18 cellular contexts compared by ENCODE assay signal in genomic region chrX:144327515-144327914, GRCh38.
"Had no signal": no experiment of that assay in that cellular context is flagged by ENCODE, and none has a peak within 500 bp of the region (broad histone marks: within the 10 kb centered on the region; RNA-seq: fewer than 3 reads in every experiment).

No MANE protein-coding gene starts in this region.

- H3K36me3 ChIP-seq: ascending aorta, tibial nerve, vagina, WERI-Rb-1 had no signal

- H3K9me3 Mint-ChIP-seq: activated CD4-positive, alpha-beta memory T cell treated with anti-CD3 and anti-CD28 coated beads for 36 hours; activated naive CD4-positive, alpha-beta T cell treated with anti-CD3 and anti-CD28 coated beads, Interleukin-2, amount 10 ng/mL, durations not matched to agents 7 days and 5 days; naive thymus-derived CD8-positive, alpha-beta T cell had no signal

- H3K9ac ChIP-seq: parathyroid adenoma had no signal

- H3K4me3 ChIP-seq: ascending aorta, dorsolateral prefrontal cortex, mucosa of descending colon, tibial nerve, vagina had no signal

- H3K27me3 Mint-ChIP-seq: activated CD4-positive, alpha-beta memory T cell treated with anti-CD3 and anti-CD28 coated beads for 36 hours; activated CD8-positive, alpha-beta memory T cell treated with anti-CD3 and anti-CD28 coated beads, Interleukin-2, amount 10 ng/mL, durations not matched to agents 7 days and 5 days; activated naive CD4-positive, alpha-beta T cell treated with anti-CD3 and anti-CD28 coated beads, Interleukin-2, amount 10 ng/mL, durations not matched to agents 7 days and 5 days; naive thymus-derived CD8-positive, alpha-beta T cell; stimulated activated naive B cell treated with anti-CD40 and anti-IgM and Interleukin-4, amounts not matched to agents 10 μg/mL and 1 μg/mL and 100 μg/mL, for 72 hours had no signal

- H3K79me2 ChIP-seq: parathyroid adenoma had no signal

- DNase-seq: activated CD4-positive, alpha-beta memory T cell treated with anti-CD3 and anti-CD28 coated beads for 36 hours; activated CD8-positive, alpha-beta memory T cell treated with anti-CD3 and anti-CD28 coated beads, Interleukin-2, amount 10 ng/mL, durations not matched to agents 7 days and 5 days; activated naive CD4-positive, alpha-beta T cell treated with anti-CD3 and anti-CD28 coated beads, Interleukin-2, amount 10 ng/mL, durations not matched to agents 7 days and 5 days; activated T-cell treated with anti-CD3 and anti-CD28 coated beads, Interleukin-2, amount 50 U/mL, for 1 hour; dorsolateral prefrontal cortex; endodermal cell; islet precursor cell; mucosa of descending colon; naive thymus-derived CD8-positive, alpha-beta T cell; stimulated activated CD4-positive, alpha-beta T cell treated with anti-CD3 and anti-CD28 coated beads, Interleukin-15, amount 100 ng/mL, for 24 hours; stimulated activated CD4-positive, alpha-beta T cell treated with anti-CD3 and anti-CD28 coated beads, Interleukin-4, amount 100 ng/mL, for 1 hour; stimulated activated naive B cell treated with anti-CD40 and anti-IgM and Interleukin-4, amounts not matched to agents 10 μg/mL and 1 μg/mL and 100 μg/mL, for 72 hours; WERI-Rb-1 had no signal

- H3K4me1 ChIP-seq: ascending aorta, parathyroid adenoma, tibial nerve, vagina had no signal

- H3K27ac ChIP-seq: ascending aorta, dorsolateral prefrontal cortex, parathyroid adenoma, tibial nerve, vagina, WERI-Rb-1 had no signal

- H3K27ac Mint-ChIP-seq: activated CD4-positive, alpha-beta memory T cell treated with anti-CD3 and anti-CD28 coated beads for 36 hours; activated CD8-positive, alpha-beta memory T cell treated with anti-CD3 and anti-CD28 coated beads, Interleukin-2, amount 10 ng/mL, durations not matched to agents 7 days and 5 days; activated naive CD4-positive, alpha-beta T cell treated with anti-CD3 and anti-CD28 coated beads, Interleukin-2, amount 10 ng/mL, durations not matched to agents 7 days and 5 days; endodermal cell; naive thymus-derived CD8-positive, alpha-beta T cell; stimulated activated naive B cell treated with anti-CD40 and anti-IgM and Interleukin-4, amounts not matched to agents 10 μg/mL and 1 μg/mL and 100 μg/mL, for 72 hours had no signal

- H3K9me3 ChIP-seq: ascending aorta, mucosa of descending colon, tibial nerve, vagina had no signal

- H3K4me3 Mint-ChIP-seq: activated CD4-positive, alpha-beta memory T cell treated with anti-CD3 and anti-CD28 coated beads for 36 hours; activated CD8-positive, alpha-beta memory T cell treated with anti-CD3 and anti-CD28 coated beads, Interleukin-2, amount 10 ng/mL, durations not matched to agents 7 days and 5 days; activated naive CD4-positive, alpha-beta T cell treated with anti-CD3 and anti-CD28 coated beads, Interleukin-2, amount 10 ng/mL, durations not matched to agents 7 days and 5 days; endodermal cell; naive thymus-derived CD8-positive, alpha-beta T cell; stimulated activated naive B cell treated with anti-CD40 and anti-IgM and Interleukin-4, amounts not matched to agents 10 μg/mL and 1 μg/mL and 100 μg/mL, for 72 hours had no signal

- H2AFZ ChIP-seq: parathyroid adenoma had no signal

- H3K36me3 Mint-ChIP-seq: activated CD4-positive, alpha-beta memory T cell treated with anti-CD3 and anti-CD28 coated beads for 36 hours; activated CD8-positive, alpha-beta memory T cell treated with anti-CD3 and anti-CD28 coated beads, Interleukin-2, amount 10 ng/mL, durations not matched to agents 7 days and 5 days; activated naive CD4-positive, alpha-beta T cell treated with anti-CD3 and anti-CD28 coated beads, Interleukin-2, amount 10 ng/mL, durations not matched to agents 7 days and 5 days; naive thymus-derived CD8-positive, alpha-beta T cell; stimulated activated naive B cell treated with anti-CD40 and anti-IgM and Interleukin-4, amounts not matched to agents 10 μg/mL and 1 μg/mL and 100 μg/mL, for 72 hours had no signal

- H3K27me3 ChIP-seq: ascending aorta, tibial nerve, vagina had no signal

- ATAC-seq: activated CD8-positive, alpha-beta memory T cell treated with anti-CD3 and anti-CD28 coated beads, Interleukin-2, amount 10 ng/mL, durations not matched to agents 7 days and 5 days; left lobe of liver; mucosa of descending colon; naive thymus-derived CD8-positive, alpha-beta T cell; stimulated activated naive B cell treated with anti-CD40 and anti-IgM and Interleukin-4, amounts not matched to agents 10 μg/mL and 1 μg/mL and 100 μg/mL, for 72 hours had no signal

- H3K4me1 Mint-ChIP-seq: activated CD8-positive, alpha-beta memory T cell treated with anti-CD3 and anti-CD28 coated beads, Interleukin-2, amount 10 ng/mL, durations not matched to agents 7 days and 5 days; activated naive CD4-positive, alpha-beta T cell treated with anti-CD3 and anti-CD28 coated beads, Interleukin-2, amount 10 ng/mL, durations not matched to agents 7 days and 5 days; endodermal cell; naive thymus-derived CD8-positive, alpha-beta T cell; stimulated activated naive B cell treated with anti-CD40 and anti-IgM and Interleukin-4, amounts not matched to agents 10 μg/mL and 1 μg/mL and 100 μg/mL, for 72 hours had no signal
